Comparison of ENCODE assay signal across 1 cellular context in the genomic region with DNA sequence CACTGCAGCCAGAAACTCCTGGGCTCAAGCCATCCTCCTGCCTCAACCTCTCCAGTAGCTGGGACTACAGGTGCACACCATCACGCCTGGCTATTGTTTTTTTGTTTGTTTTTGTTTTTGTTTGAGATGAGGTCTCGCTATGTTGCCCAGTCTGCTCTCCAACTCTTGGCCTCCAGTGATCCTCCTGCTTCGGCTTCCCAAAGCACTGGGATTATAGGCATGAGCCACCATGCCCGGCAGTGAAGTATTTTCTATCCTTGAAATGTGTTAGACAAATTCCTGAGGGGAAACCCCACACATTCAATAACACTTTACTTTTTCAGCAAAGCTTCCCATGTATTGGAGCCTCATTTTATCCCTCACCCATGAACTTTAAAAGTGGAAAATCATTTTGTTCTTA.
TF ChIP-seq lines count a peak whose summit lies in the region.

No MANE protein-coding gene starts in this region.

TF ChIP-seq in H1, 55 proteins besides CTCF, POLR2A, EP300 and RAD21 (continued from another document):
- no peak for TF ChIP-seq TAF1 (IDR thresholded peaks at IDR 0.05; ENCODE audit: low read depth, low read length)
- TF ChIP-seq MAFK (IDR thresholded peaks at IDR 0.05; ENCODE audit: low read depth, low read length), result no peak
- no peak for TF ChIP-seq CTBP2 (IDR thresholded peaks at IDR 0.05; ENCODE audit: borderline replicate concordance, insufficient read depth, insufficient read length, low read length)
- TF ChIP-seq TEAD4 (IDR thresholded peaks at IDR 0.05; ENCODE audit: low read depth, low read length), result no peak
- TF ChIP-seq BACH1 (IDR thresholded peaks at IDR 0.05; ENCODE audit: low read length), result no peak
- TF ChIP-seq TCF12 (IDR thresholded peaks at IDR 0.05; ENCODE audit: low read depth, low read length), result no peak
- no peak for TF ChIP-seq SIN3A (conservative IDR thresholded peaks at IDR 0.05 in 1 of 2, IDR thresholded peaks at IDR 0.05 in 1 of 2; ENCODE audit: low read depth in 1 of 2, low read length in 2 of 2)
- TF ChIP-seq CREB1 (IDR thresholded peaks at IDR 0.05), result no peak
- no peak for TF ChIP-seq HDAC2 (IDR thresholded peaks at IDR 0.05; ENCODE audit: borderline replicate concordance in 1 of 2, low read depth in 2 of 2, low read length in 2 of 2)
- TF ChIP-seq KDM5A (IDR thresholded peaks at IDR 0.05; ENCODE audit: low read length), result no peak
- TF ChIP-seq GABPA (IDR thresholded peaks at IDR 0.05; ENCODE audit: borderline replicate concordance, insufficient read depth, low read length), result no peak
- no peak for TF ChIP-seq SRF (IDR thresholded peaks at IDR 0.05; ENCODE audit: low read depth, low read length)
- TF ChIP-seq SIRT6 (IDR thresholded peaks at IDR 0.05; ENCODE audit: low read length), result no peak
